21 cellular contexts compared by ENCODE assay signal in genomic region chr11:30422828-30423648, GRCh38.
A peak's percentile ranks its signal among the peaks of the same experiment; 100 is the strongest.
DNase-seq lines count a peak whose midpoint lies in the region; TF ChIP-seq lines count a peak whose summit lies in the region.
"Had no signal": no experiment of that assay in that cellular context is flagged by ENCODE, and none has a peak within 500 bp of the region (broad histone marks: within the 10 kb centered on the region; RNA-seq: fewer than 3 reads in every experiment).

No MANE protein-coding gene starts in this region.

- H3K4me3 ChIP-seq in endodermal cell (ENCODE audit: low read length) (no peak overlapping the region), transverse colon (no peak overlapping the region), A673 (ENCODE audit: low read depth, low read length, poor library complexity, severe bottlenecking) (no peak overlapping the region)
- H3K4me3 ChIP-seq: heart left ventricle had no signal

- POLR2A ChIA-PET in A673 (lab: Charles Lee; ENCODE audit: low non-redundant PET), result no interaction called here

- H3K36me3 Mint-ChIP-seq in endodermal cell (ENCODE audit: low read depth) (no peaks in the 10 kb centered on the region), mesothelial cell of epicardium (peaks cover 8% of the 10 kb centered on the region)
- H3K36me3 Mint-ChIP-seq: activated naive CD8-positive, alpha-beta T cell treated with anti-CD3 and anti-CD28 coated beads for 36 hours; stimulated activated naive B cell treated with anti-CD40 and anti-IgM and Interleukin-4, amounts not matched to agents 10 μg/mL and 1 μg/mL and 100 μg/mL, for 72 hours had no signal

- 79 to 84% methylated on average over 8 to 9 of the region's 9 CpGs for WGBS in endodermal cell (ENCODE audit: insufficient coverage in 1 of 2, insufficient read length in 1 of 2), 2 experiments
- WGBS in transverse colon (ENCODE audit: low coverage in 1 of 2), 2 donors, result 20 to 26% methylated on average over 4 to 8 of the region's 9 CpGs

- H3K27me3 ChIP-seq in endodermal cell (ENCODE audit: control insufficient read depth, insufficient read depth, low read length, poor library complexity, severe bottlenecking) (no peaks in the 10 kb centered on the region), transverse colon (no peaks in the 10 kb centered on the region), A673 (replicated peaks; ENCODE audit: insufficient read depth, low read depth, low read length, poor library complexity) (no peaks in the 10 kb centered on the region)
- H3K27me3 ChIP-seq: brain microvascular endothelial cell, heart left ventricle, neutrophil had no signal

- TF ChIP-seq EP300 in transverse colon (IDR thresholded peaks at IDR 0.05; ENCODE audit: low read depth), result no peak

- in situ Hi-C loops in transverse colon (cut with MboI; ENCODE audit: low pct_ligation_motif_present in 1 of 4, low pct_unique_long_range_greater_than_20kb in 1 of 4, low sequenced_read_pairs in 3 of 4), result no loop called here

- no peak overlapping the region for H3K4me3 Mint-ChIP-seq in endodermal cell
- no peak overlapping the region for H3K4me3 Mint-ChIP-seq in mesothelial cell of epicardium
- H3K4me3 Mint-ChIP-seq: activated naive CD8-positive, alpha-beta T cell treated with anti-CD3 and anti-CD28 coated beads for 36 hours; activated T-cell treated with anti-CD3 and anti-CD28 coated beads, Interleukin-2, amount 50 U/mL, for 72 hours; stimulated activated naive B cell treated with anti-CD40 and anti-IgM and Interleukin-4, amounts not matched to agents 10 μg/mL and 1 μg/mL and 100 μg/mL, for 72 hours; T-helper 17 cell had no signal

- no peaks in the 10 kb centered on the region for H3K9me3 ChIP-seq in endodermal cell (ENCODE audit: control insufficient read depth, low read length)
- H3K9me3 ChIP-seq in transverse colon, result no peaks in the 10 kb centered on the region
- no peaks in the 10 kb centered on the region for H3K9me3 ChIP-seq in A673 (ENCODE audit: low read depth, low read length, poor library complexity, severe bottlenecking)
- H3K9me3 ChIP-seq: heart left ventricle, neutrophil had no signal

- intact Hi-C loops in transverse colon (cut with DNase I; ENCODE audit: low total_unique reads) (no loop called here), A673 (cut with micrococcal nuclease; ENCODE audit: unreplicated experiment) (no loop called here)

- no peak for TF ChIP-seq POLR2A in transverse colon (IDR thresholded peaks at IDR 0.05)

- H3K27me3 Mint-ChIP-seq in endodermal cell (ENCODE audit: insufficient read depth), result no peaks in the 10 kb centered on the region
- no peaks in the 10 kb centered on the region for H3K27me3 Mint-ChIP-seq in mesothelial cell of epicardium (ENCODE audit: low read depth)
- H3K27me3 Mint-ChIP-seq: stimulated activated naive B cell treated with anti-CD40 and anti-IgM and Interleukin-4, amounts not matched to agents 10 μg/mL and 1 μg/mL and 100 μg/mL, for 72 hours had no signal

- H3K27ac ChIP-seq in endodermal cell (ENCODE audit: low read depth, low read length) (peak overlapping the region; percentile 80), transverse colon (no peak overlapping the region), A673 (ENCODE audit: low read depth, low read length, poor library complexity, severe bottlenecking) (no peak overlapping the region)
- H3K27ac ChIP-seq: brain microvascular endothelial cell, neutrophil had no signal

- H3K36me3 ChIP-seq in endodermal cell (ENCODE audit: control insufficient read depth, insufficient read depth, low read length) (no peaks in the 10 kb centered on the region), transverse colon (no peaks in the 10 kb centered on the region), A673 (ENCODE audit: insufficient read depth, low read length, poor library complexity, severe bottlenecking) (no peaks in the 10 kb centered on the region)
- H3K36me3 ChIP-seq: brain microvascular endothelial cell, heart left ventricle, neutrophil had no signal

- H3K9me3 Mint-ChIP-seq in endodermal cell (no peaks in the 10 kb centered on the region), mesothelial cell of epicardium (no peaks in the 10 kb centered on the region)
- H3K9me3 Mint-ChIP-seq: activated naive CD8-positive, alpha-beta T cell treated with anti-CD3 and anti-CD28 coated beads for 36 hours; activated T-cell treated with anti-CD3 and anti-CD28 coated beads, Interleukin-2, amount 50 U/mL, for 72 hours; stimulated activated naive B cell treated with anti-CD40 and anti-IgM and Interleukin-4, amounts not matched to agents 10 μg/mL and 1 μg/mL and 100 μg/mL, for 72 hours had no signal

- H3K9ac ChIP-seq in endodermal cell (ENCODE audit: extremely low read depth, low read length, poor library complexity, severe bottlenecking), result no peak overlapping the region

- H3K4me1 ChIP-seq in endodermal cell (ENCODE audit: control insufficient read depth, insufficient read depth, low read length), result peaks cover 8% of the 10 kb centered on the region
- H3K4me1 ChIP-seq in transverse colon, result peaks cover 0 to 21% (median 11%) of the 10 kb centered on the region in 4 donors
- peaks cover 21% of the 10 kb centered on the region for H3K4me1 ChIP-seq in A673 (ENCODE audit: insufficient read depth, low read length, poor library complexity, severe bottlenecking)

- H3K4me1 Mint-ChIP-seq in endodermal cell (peaks cover 30% of the 10 kb centered on the region), mesothelial cell of epicardium (peaks cover 76% of the 10 kb centered on the region)
- H3K4me1 Mint-ChIP-seq: activated naive CD8-positive, alpha-beta T cell treated with anti-CD3 and anti-CD28 coated beads for 36 hours; stimulated activated naive B cell treated with anti-CD40 and anti-IgM and Interleukin-4, amounts not matched to agents 10 μg/mL and 1 μg/mL and 100 μg/mL, for 72 hours; T-helper 17 cell had no signal

- DNase-seq in NCI-H1417 (lab: John Stamatoyannopoulos, UW), result peak in 2 of 3 experiments; percentile 7 to 45
- DNase-seq in NCI-H1417 treated with DMSO at 0.1 percent for 48 hours (lab: John Stamatoyannopoulos, UW), result no peak
- peak; percentile 64 for DNase-seq in endodermal cell
- DNase-seq in mesothelial cell of epicardium (ENCODE audit: low spot score in 2 of 2, unreplicated experiment in 2 of 2), result no peak
- peak; percentile 9 for DNase-seq in transverse colon
- no peak for DNase-seq in SKM-1 treated with dmso at 0.1 percent for 144 hours (lab: John Stamatoyannopoulos, UW; ENCODE audit: unreplicated experiment)
- DNase-seq in NCI-H526 (lab: John Stamatoyannopoulos, UW), result no peak
- no peak for DNase-seq in A673 (ENCODE audit: low spot score)
- DNase-seq: 8988T; activated naive CD8-positive, alpha-beta T cell treated with anti-CD3 and anti-CD28 coated beads for 36 hours; activated T-cell treated with anti-CD3 and anti-CD28 coated beads, Interleukin-2, amount 50 U/mL, for 72 hours; brain microvascular endothelial cell; cortex of kidney; heart left ventricle; NCI-H1105 treated with DMSO at 0.1 percent for 48 hours; NCI-H2107; NCI-H510A treated with DMSO at 0.1 percent for 48 hours; SHP77 treated with DMSO at 0.1 percent for 48 hours; stimulated activated naive B cell treated with anti-CD40 and anti-IgM and Interleukin-4, amounts not matched to agents 10 μg/mL and 1 μg/mL and 100 μg/mL, for 72 hours; T-helper 17 cell had no signal

- BruUV-seq in A673 (replicated peaks; lab: Mats Ljungman, UMichigan), result no TSS peak

- TF ChIP-seq CTCF in endodermal cell (conservative IDR thresholded peaks at IDR 0.05), result no peak
- no peak for TF ChIP-seq CTCF in mesothelial cell of epicardium (IDR thresholded peaks at IDR 0.05; ENCODE audit: unreplicated experiment)
- no peak for TF ChIP-seq CTCF in transverse colon (IDR thresholded peaks at IDR 0.05)
- TF ChIP-seq CTCF in A673 (conservative IDR thresholded peaks at IDR 0.05; ENCODE audit: low read depth, low read length), result no peak

- H3K27ac Mint-ChIP-seq in endodermal cell (peak overlapping the region; percentile 41), mesothelial cell of epicardium (peak overlapping the region; percentile 87)
- H3K27ac Mint-ChIP-seq: activated naive CD8-positive, alpha-beta T cell treated with anti-CD3 and anti-CD28 coated beads for 36 hours; activated T-cell treated with anti-CD3 and anti-CD28 coated beads, Interleukin-2, amount 50 U/mL, for 72 hours; stimulated activated naive B cell treated with anti-CD40 and anti-IgM and Interleukin-4, amounts not matched to agents 10 μg/mL and 1 μg/mL and 100 μg/mL, for 72 hours; T-helper 17 cell had no signal

- CTCF ChIA-PET in A673 (lab: Charles Lee), result no interaction called here

Comparison
In these comparisons a context has a peak if more than half of its experiments do, and no peak if none do; other contexts are left out.
1. DNase-seq: peak in NCI-H1417 (2 of 3), endodermal cell (single experiment) and transverse colon (single experiment); none in NCI-H1417 treated with DMSO at 0.1 percent for 48 hours (single experiment), mesothelial cell of epicardium (0 of 2), SKM-1 treated with dmso at 0.1 percent for 144 hours (single experiment), NCI-H526 (0 of 2) and A673 (single experiment).